8 cellular contexts compared by ENCODE assay signal in genomic region chr16:85235988-85236831, GRCh38.
DNase-seq lines count a peak whose midpoint lies in the region; ATAC-seq and TF ChIP-seq lines count a peak whose summit lies in the region.

No MANE protein-coding gene starts in this region.

- TF ChIP-seq CTCF in adrenal gland (IDR thresholded peaks at IDR 0.05) (no peak), kidney epithelial cell (IDR thresholded peaks at IDR 0.05; ENCODE audit: insufficient read depth, low read length, poor library complexity, severe bottlenecking) (no peak), transverse colon (IDR thresholded peaks at IDR 0.05) (no peak), foreskin fibroblast (IDR thresholded peaks at IDR 0.05; ENCODE audit: low read depth, low read length) (no peak)

- TF ChIP-seq EP300 in transverse colon (IDR thresholded peaks at IDR 0.05; ENCODE audit: low read depth): no peak

- peak; percentile 45 for ATAC-seq in GM21786 (IDR thresholded peaks at IDR 0.05; ENCODE audit: unreplicated experiment)

- H3K4me1 ChIP-seq in adrenal gland (replicated peaks in 1 of 2): peaks cover 28 to 45% of the 10 kb centered on the region in 2 donors
- H3K4me1 ChIP-seq in transverse colon: peaks cover 4 to 42% (median 24%) of the 10 kb centered on the region in 4 donors

- WGBS in adrenal gland, 4 donors: 22 to 76% (median 45%) methylated on average over 4 to 20 of the region's 20 CpGs
- WGBS in transverse colon (ENCODE audit: low coverage in 1 of 2), 2 donors: 48 to 70% methylated on average over 2 to 7 of the region's 20 CpGs

- H3K9me3 ChIP-seq in adrenal gland (replicated peaks in 1 of 3): no peaks in the 10 kb centered on the region
- no peaks in the 10 kb centered on the region for H3K9me3 ChIP-seq in transverse colon

- TF ChIP-seq POLR2A in adrenal gland (IDR thresholded peaks at IDR 0.05) (no peak), transverse colon (IDR thresholded peaks at IDR 0.05) (no peak)

- intact Hi-C loops in adrenal gland (cut with DNase I): loop anchor here in 1 of 2 donors (10.0 kb wide), 1 partner anchor 61 kb away; no protein-coding TSS in a partner anchor
- intact Hi-C loops in transverse colon (cut with DNase I; ENCODE audit: low total_unique reads): no loop called here

- no peaks in the 10 kb centered on the region for H3K36me3 ChIP-seq in adrenal gland (replicated peaks in 1 of 2)
- H3K36me3 ChIP-seq in kidney epithelial cell (ENCODE audit: control insufficient read depth, insufficient read depth, low read length): no peaks in the 10 kb centered on the region
- no peaks in the 10 kb centered on the region for H3K36me3 ChIP-seq in transverse colon

- peak overlapping the region in 2 of 4 donors; percentile 12 to 62 for H3K4me3 ChIP-seq in adrenal gland
- H3K4me3 ChIP-seq in kidney epithelial cell (ENCODE audit: low read depth, low read length): peak overlapping the region; percentile 7
- peak overlapping the region in 3 of 4 donors; percentile 28 to 41 (median 30) for H3K4me3 ChIP-seq in transverse colon
- H3K4me3 ChIP-seq in foreskin fibroblast (ENCODE audit: low read depth in 1 of 2, low read length in 2 of 2): peak overlapping the region in 1 of 2 donors; percentile 38

- in situ Hi-C loops in transverse colon (cut with MboI; ENCODE audit: low pct_ligation_motif_present in 1 of 4, low pct_unique_long_range_greater_than_20kb in 1 of 4, low sequenced_read_pairs in 3 of 4): no loop called here

- DNase-seq in adrenal gland (peak in 4 of 7 donors; percentile 47 to 68 (median 54)), kidney epithelial cell (ENCODE audit: low read depth) (no peak), transverse colon (no peak), T1000 (lab: John Stamatoyannopoulos, UW) (no peak), nucleus accumbens (lab: John Stamatoyannopoulos, UW) (no peak), foreskin fibroblast (no peak), NCI-H1092 (lab: John Stamatoyannopoulos, UW) (no peak)

- peak overlapping the region; percentile 14 to 85 (median 79) for H3K27ac ChIP-seq in adrenal gland
- H3K27ac ChIP-seq in transverse colon: peak overlapping the region; percentile 60 to 84 (median 79)

- H3K27me3 ChIP-seq in adrenal gland (no peaks in the 10 kb centered on the region), kidney epithelial cell (ENCODE audit: control insufficient read depth, insufficient read depth, low read length) (peaks cover 7% of the 10 kb centered on the region), transverse colon (peaks cover 32% of the 10 kb centered on the region)

Comparison
In these comparisons a context has a peak if more than half of its experiments do, and no peak if none do; other contexts are left out.
1. DNase-seq: peak in adrenal gland (4 of 7); none in kidney epithelial cell (single experiment), transverse colon (single experiment), T1000 (single experiment), nucleus accumbens (0 of 56), foreskin fibroblast (0 of 2) and NCI-H1092 (single experiment).